1 cellular context compared by ENCODE assay signal in genomic region chr19:11263726-11264125, GRCh38.
TF ChIP-seq lines count a peak whose summit lies in the region.

No MANE protein-coding gene starts in this region.

TF ChIP-seq in HEK293, 187 proteins besides CTCF, POLR2A, EP300 and RAD21 (continued from another document):
- TF ChIP-seq ZNF654 (tag by site-specific recombination; IDR thresholded peaks at IDR 0.05; ENCODE audit: low read depth) = 0 out of 2 replicates have a peak, but pooled peaks have one; percentile 7
- TF ChIP-seq ZNF518A (tag by site-specific recombination; conservative IDR thresholded peaks at IDR 0.05; ENCODE audit: low read depth) = peak; percentile 60; the same call in 1 of the 2 replicates
- 0 out of 2 replicates have a peak, but pooled peaks have one; percentile 31 for TF ChIP-seq ZNF560 (tag by site-specific recombination; IDR thresholded peaks at IDR 0.05; ENCODE audit: borderline replicate concordance)
- 0 out of 2 replicates have a peak, but pooled peaks have one; percentile 12 for TF ChIP-seq REST (tag by site-specific recombination; IDR thresholded peaks at IDR 0.05)
- 0 out of 2 replicates have a peak, but pooled peaks have one; percentile 17 for TF ChIP-seq ZBTB8A (tag by site-specific recombination; IDR thresholded peaks at IDR 0.05)
- TF ChIP-seq ZBTB11 (tag by site-specific recombination; conservative IDR thresholded peaks at IDR 0.05; ENCODE audit: low read depth) = 0 out of 2 replicates have a peak, but pooled peaks have one; percentile 15
- TF ChIP-seq ZNF623 (tag by site-specific recombination; IDR thresholded peaks at IDR 0.05) = peak; percentile 98
- TF ChIP-seq ZNF426 (tag by site-specific recombination; IDR thresholded peaks at IDR 0.05) = peak; percentile 50
